ENCODE assay signal across 8 cellular contexts in genomic region chr9:2559212-2560152, GRCh38.
DNase-seq lines count a peak whose midpoint lies in the region; ATAC-seq and TF ChIP-seq lines count a peak whose summit lies in the region.

No MANE protein-coding gene starts in this region.

- no peak overlapping the region for H2AFZ ChIP-seq in OCI-LY7 (ENCODE audit: low read length)

- BruUV-seq in A673 (replicated peaks; lab: Mats Ljungman, UMichigan) (no TSS peak), OCI-LY7 (replicated peaks; lab: Mats Ljungman, UMichigan) (no TSS peak)

- no peak for TF ChIP-seq CTCF in A673 (conservative IDR thresholded peaks at IDR 0.05; ENCODE audit: low read depth, low read length)
- TF ChIP-seq CTCF in mucosa of descending colon (IDR thresholded peaks at IDR 0.05) = no peak
- no peak for TF ChIP-seq CTCF in CD4-positive, alpha-beta T cell (IDR thresholded peaks at IDR 0.05)
- no peak for TF ChIP-seq CTCF in OCI-LY7 (conservative IDR thresholded peaks at IDR 0.05; ENCODE audit: low read length)

- no peaks in the 10 kb centered on the region for H3K27me3 ChIP-seq in A673 (replicated peaks; ENCODE audit: insufficient read depth, low read depth, low read length, poor library complexity)
- H3K27me3 ChIP-seq in CD4-positive, alpha-beta T cell (ENCODE audit: control insufficient read depth, insufficient read depth, low read length) = no peaks in the 10 kb centered on the region

- peak; percentile 51 for DNase-seq in A673 (ENCODE audit: low spot score)
- DNase-seq in NCI-H2171 (lab: John Stamatoyannopoulos, UW) = peak; percentile 75
- DNase-seq in epidermal melanocyte (ENCODE audit: insufficient read length, low spot score) = peak; percentile 69
- DNase-seq in mucosa of descending colon = peak in 2 of 3 donors; percentile 34 to 56
- DNase-seq in NCI-H345 treated with DMSO at 0.1 percent for 48 hours (lab: John Stamatoyannopoulos, UW; ENCODE audit: unreplicated experiment) = no peak
- no peak for DNase-seq in CD4-positive, alpha-beta T cell
- DNase-seq in OCI-LY7 (ENCODE audit: low spot score) = no peak

- no peaks in the 10 kb centered on the region for H3K9me3 ChIP-seq in A673 (ENCODE audit: low read depth, low read length, poor library complexity, severe bottlenecking)
- H3K9me3 ChIP-seq in mucosa of descending colon = no peaks in the 10 kb centered on the region
- H3K9me3 ChIP-seq in CD4-positive, alpha-beta T cell (ENCODE audit: control insufficient read depth, low read length) = no peaks in the 10 kb centered on the region
- H3K9me3 ChIP-seq in OCI-LY7 (ENCODE audit: low read length) = no peaks in the 10 kb centered on the region; the same call in 1 of the 2 replicates

- H3K36me3 ChIP-seq in A673 (ENCODE audit: insufficient read depth, low read length, poor library complexity, severe bottlenecking) (no peaks in the 10 kb centered on the region), mucosa of descending colon (ENCODE audit: low read depth) (no peaks in the 10 kb centered on the region), OCI-LY7 (ENCODE audit: insufficient read depth, low read length) (no peaks in the 10 kb centered on the region)

- no peak overlapping the region for H3K27ac Mint-ChIP-seq in CD4-positive, alpha-beta T cell

- H3K79me2 ChIP-seq in OCI-LY7 (ENCODE audit: insufficient read depth, low read depth, low read length) = no peaks in the 10 kb centered on the region

- H3K4me2 ChIP-seq in OCI-LY7 (ENCODE audit: low read length) = no peak overlapping the region

- H4K20me1 ChIP-seq in OCI-LY7 (ENCODE audit: insufficient read depth, low read length) = no peaks in the 10 kb centered on the region

- CTCF ChIA-PET in A673 (lab: Charles Lee) (no interaction called here), OCI-LY7 (lab: Charles Lee; ENCODE audit: unreplicated experiment) (no interaction called here)
- CTCF ChIA-PET in CD4-positive, alpha-beta T cell (lab: Charles Lee) = no interaction called here

- H3K36me3 Mint-ChIP-seq in CD4-positive, alpha-beta T cell (ENCODE audit: low read depth) = no peaks in the 10 kb centered on the region

- intact Hi-C loops in A673 (cut with micrococcal nuclease; ENCODE audit: unreplicated experiment) (no loop called here), mucosa of descending colon (cut with DNase I, micrococcal nuclease) (no loop called here), OCI-LY7 (cut with micrococcal nuclease; ENCODE audit: unreplicated experiment) (no loop called here)
- intact Hi-C loops in CD4-positive, alpha-beta T cell (cut with DNase I, micrococcal nuclease) = no loop called here

- peak; percentile 72 for ATAC-seq in mucosa of descending colon
- ATAC-seq in GM21360 (IDR thresholded peaks at IDR 0.05; ENCODE audit: unreplicated experiment) = no peak
- no peak for ATAC-seq in CD4-positive, alpha-beta T cell (ENCODE audit: poor library complexity)

- H3K4me1 ChIP-seq in A673 (ENCODE audit: insufficient read depth, low read length, poor library complexity, severe bottlenecking) (no peaks in the 10 kb centered on the region), mucosa of descending colon (ENCODE audit: low read depth) (no peaks in the 10 kb centered on the region), OCI-LY7 (ENCODE audit: insufficient read depth, low read length, poor library complexity, severe bottlenecking) (no peaks in the 10 kb centered on the region)

- no peak overlapping the region for H3K4me3 Mint-ChIP-seq in CD4-positive, alpha-beta T cell

- H3K9me3 Mint-ChIP-seq in CD4-positive, alpha-beta T cell = peaks cover 14% of the 10 kb centered on the region

- peaks cover 2% of the 10 kb centered on the region for H3K27me3 Mint-ChIP-seq in CD4-positive, alpha-beta T cell

- no peaks in the 10 kb centered on the region for H3K9me2 ChIP-seq in OCI-LY7 (ENCODE audit: insufficient read depth, low read length)

- no peaks in the 10 kb centered on the region for H3K4me1 Mint-ChIP-seq in CD4-positive, alpha-beta T cell (ENCODE audit: low read depth)

- no peak overlapping the region for H3K4me3 ChIP-seq in A673 (ENCODE audit: low read depth, low read length, poor library complexity, severe bottlenecking)
- H3K4me3 ChIP-seq in mucosa of descending colon = no peak overlapping the region
- H3K4me3 ChIP-seq in OCI-LY7 (ENCODE audit: low read depth, low read length, poor library complexity, severe bottlenecking) = no peak overlapping the region

- POLR2A ChIA-PET in A673 (lab: Charles Lee; ENCODE audit: low non-redundant PET) = no interaction called here
- POLR2A ChIA-PET in CD4-positive, alpha-beta T cell (lab: Charles Lee) = no interaction called here
- POLR2A ChIA-PET in OCI-LY7 (lab: Charles Lee) = interaction anchor here (0.6 kb wide), 1 partner anchor 479 kb away, joined by 3 read pairs; no protein-coding TSS in a partner anchor

- no peak overlapping the region for H3K27ac ChIP-seq in A673 (ENCODE audit: low read depth, low read length, poor library complexity, severe bottlenecking)
- no peak overlapping the region for H3K27ac ChIP-seq in CD4-positive, alpha-beta T cell (ENCODE audit: low read depth, low read length)
- no peak overlapping the region for H3K27ac ChIP-seq in OCI-LY7 (ENCODE audit: low read depth, low read length, poor library complexity, severe bottlenecking)

Comparison
In these comparisons a context has a peak if more than half of its experiments do, and no peak if none do; other contexts are left out.
1. DNase-seq: peak in A673 (single experiment), NCI-H2171 (single experiment), epidermal melanocyte (single experiment) and mucosa of descending colon (2 of 3); none in NCI-H345 treated with DMSO at 0.1 percent for 48 hours (single experiment), CD4-positive, alpha-beta T cell (0 of 10) and OCI-LY7 (single experiment).